ENCODE assay signal across 13 cellular contexts in genomic region chr9:7592321-7593319, GRCh38.
DNase-seq lines count a peak whose midpoint lies in the region; ATAC-seq, FAIRE-seq and TF ChIP-seq lines count a peak whose summit lies in the region.
"Had no signal": no experiment of that assay in that cellular context is flagged by ENCODE, and none has a peak within 500 bp of the region (broad histone marks: within the 10 kb centered on the region; RNA-seq: fewer than 3 reads in every experiment).

No MANE protein-coding gene starts in this region.

- no peaks in the 10 kb centered on the region for H3K36me3 Mint-ChIP-seq in activated CD4-positive, alpha-beta T cell treated with anti-CD3 and anti-CD28 coated beads, Interleukin-2, amount 10 ng/mL, durations not matched to agents 24 days and 14 days (ENCODE audit: low read depth)

- H3K4me3 ChIP-seq in DND-41 (ENCODE audit: low read depth in 1 of 2, low read length in 2 of 2) (no peak overlapping the region), LNCaP clone FGC (ENCODE audit: low read depth, low read length) (no peak overlapping the region), GM12878 (no peak overlapping the region), kidney epithelial cell (ENCODE audit: low read depth, low read length) (no peak overlapping the region), gastrocnemius medialis (no peak overlapping the region)

- DNase-seq in DND-41, result no peak
- no peak for DNase-seq in LNCaP clone FGC (ENCODE audit: low read depth)
- DNase-seq in GM12878 (ENCODE audit: low read depth, low spot score), result no peak
- DNase-seq in kidney epithelial cell (ENCODE audit: low read depth), result no peak
- no peak for DNase-seq in activated CD4-positive, alpha-beta T cell treated with anti-CD3 and anti-CD28 coated beads, Interleukin-2, amount 10 ng/mL, durations not matched to agents 24 days and 14 days
- no peak for DNase-seq in cerebellum (ENCODE audit: low spot score)
- no peak for DNase-seq in gastrocnemius medialis
- DNase-seq: activated CD4-positive, alpha-beta T cell treated with anti-CD3 and anti-CD28 coated beads, Interleukin-2, amount 50 U/mL, for 4 hours; cortex of kidney; NCI-H1694 treated with DMSO at 0.1 percent for 48 hours; NCI-H526 had no signal

- no peak overlapping the region for H3K4me3 Mint-ChIP-seq in activated CD4-positive, alpha-beta T cell treated with anti-CD3 and anti-CD28 coated beads, Interleukin-2, amount 10 ng/mL, durations not matched to agents 24 days and 14 days
- H3K4me3 Mint-ChIP-seq: T-helper 2 cell treated with Interferon-gamma antibody and Interleukin-4, amounts not matched to agents 5 μg/mL and 100 μg/mL, for 36 hours had no signal

- H3K9me3 ChIP-seq in DND-41 (ENCODE audit: insufficient read depth, low read length, severe bottlenecking) (peaks cover 4% of the 10 kb centered on the region), GM12878 (replicated peaks; ENCODE audit: control insufficient read depth, insufficient read depth, low read length) (no peaks in the 10 kb centered on the region), gastrocnemius medialis (no peaks in the 10 kb centered on the region)

- H3K9me3 Mint-ChIP-seq in activated CD4-positive, alpha-beta T cell treated with anti-CD3 and anti-CD28 coated beads, Interleukin-2, amount 10 ng/mL, durations not matched to agents 24 days and 14 days, result peaks cover 20% of the 10 kb centered on the region

- no peaks in the 10 kb centered on the region for H3K4me1 Mint-ChIP-seq in activated CD4-positive, alpha-beta T cell treated with anti-CD3 and anti-CD28 coated beads, Interleukin-2, amount 10 ng/mL, durations not matched to agents 24 days and 14 days

- H3K36me3 ChIP-seq in DND-41 (ENCODE audit: insufficient read depth, low read length) (no peaks in the 10 kb centered on the region), GM12878 (ENCODE audit: control insufficient read depth in 2 of 2, insufficient read depth in 2 of 2, low read length in 1 of 2) (no peaks in the 10 kb centered on the region), kidney epithelial cell (ENCODE audit: control insufficient read depth, insufficient read depth, low read length) (no peaks in the 10 kb centered on the region), gastrocnemius medialis (no peaks in the 10 kb centered on the region)

- H3K27ac ChIP-seq in DND-41 (ENCODE audit: low read length), result no peak overlapping the region
- no peak overlapping the region for H3K27ac ChIP-seq in GM12878 (ENCODE audit: control insufficient read depth, insufficient read depth)
- no peak overlapping the region for H3K27ac ChIP-seq in gastrocnemius medialis

- H3K79me2 ChIP-seq in DND-41 (ENCODE audit: insufficient read depth, low read length) (no peaks in the 10 kb centered on the region), GM12878 (ENCODE audit: control insufficient read depth, insufficient read depth, low read length) (no peaks in the 10 kb centered on the region)

- SMC1A ChIA-PET in GM12878 (lab: Charles Lee; ENCODE audit: uncharacterized antibody, unreplicated experiment), result no interaction called here

- TF ChIP-seq CTCF in DND-41 (IDR thresholded peaks at IDR 0.05; ENCODE audit: borderline replicate concordance, extremely low read depth, low read length, poor library complexity, severe bottlenecking), result peak; percentile 46
- 0 out of 2 replicates have a peak, but pooled peaks have one; percentile 15 for TF ChIP-seq CTCF in LNCaP clone FGC (IDR thresholded peaks at IDR 0.05; ENCODE audit: control insufficient read depth, extremely low read depth, insufficient read depth)
- 0 out of 6 replicates have a peak, but pooled peaks have one; percentile 11 to 13 (median 12) for TF ChIP-seq CTCF in GM12878 (IDR thresholded peaks at IDR 0.05 in 2 of 3, conservative IDR thresholded peaks at IDR 0.05 in 1 of 3; ENCODE audit: control insufficient read depth in 2 of 3, extremely low read depth in 1 of 3, insufficient read depth in 1 of 3, low read depth in 3 of 3, low read length in 3 of 3)
- TF ChIP-seq CTCF in kidney epithelial cell (IDR thresholded peaks at IDR 0.05; ENCODE audit: insufficient read depth, low read length, poor library complexity, severe bottlenecking), result peak; percentile 30
- TF ChIP-seq CTCF in gastrocnemius medialis (IDR thresholded peaks at IDR 0.05 in 4 of 5, conservative IDR thresholded peaks at IDR 0.05 in 1 of 5), result no peak

- ATAC-seq in DND-41 (ENCODE audit: insufficient read depth, low read depth) (0 out of 3 replicates have a peak, but pooled peaks have one; percentile 35), GM12878 (no peak), GM21423 (IDR thresholded peaks at IDR 0.05; ENCODE audit: unreplicated experiment) (no peak), gastrocnemius medialis (no peak)

- TF ChIP-seq POLR2A in GM12878 (IDR thresholded peaks at IDR 0.05; ENCODE audit: low read depth, low read length) (no peak), gastrocnemius medialis (IDR thresholded peaks at IDR 0.05) (no peak)

- POLR2A ChIA-PET in GM12878 (lab: Charles Lee), result no interaction called here

- intact Hi-C loops in GM12878 (cut with micrococcal nuclease; ENCODE audit: unreplicated experiment) (no loop called here), gastrocnemius medialis (cut with DNase I; ENCODE audit: low total_unique reads) (no loop called here)
- intact Hi-C loops in activated CD4-positive, alpha-beta T cell treated with anti-CD3 and anti-CD28 coated beads, Interleukin-2, amount 10 ng/mL, durations not matched to agents 24 days and 14 days (cut with micrococcal nuclease), result no loop called here

- CTCF ChIA-PET in GM12878 (lab: Yijun Ruan, JAX), result interaction anchor here (1.2 kb wide), 1 partner anchor 23 kb away, joined by 4 read pairs; no protein-coding TSS in a partner anchor

- no TSS peak for BruUV-seq in GM12878 (replicated peaks; lab: Mats Ljungman, UMichigan)

- TF ChIP-seq RAD21 in GM12878 (IDR thresholded peaks at IDR 0.05; ENCODE audit: insufficient read depth, low read depth, low read length), result no peak

- H2AFZ ChIP-seq in DND-41 (ENCODE audit: low read depth, low read length) (no peak overlapping the region), GM12878 (ENCODE audit: control insufficient read depth, low read depth, low read length) (no peak overlapping the region)

- H3K9ac ChIP-seq in DND-41 (ENCODE audit: low read depth, low read length) (no peak overlapping the region), GM12878 (ENCODE audit: control insufficient read depth, insufficient read depth, low read length) (no peak overlapping the region)

- TF ChIP-seq EP300 in GM12878 (IDR thresholded peaks at IDR 0.05; ENCODE audit: borderline replicate concordance in 1 of 2, control insufficient read depth in 1 of 2, low read depth in 2 of 2, low read length in 2 of 2), result no peak

- 0 out of 2 replicates have a peak, but pooled peaks cover 2% of the 10 kb centered on the region for H3K4me1 ChIP-seq in DND-41 (ENCODE audit: insufficient read depth, low read length)
- H3K4me1 ChIP-seq in GM12878 (ENCODE audit: control insufficient read depth, insufficient read depth, low read length), result no peaks in the 10 kb centered on the region
- no peaks in the 10 kb centered on the region for H3K4me1 ChIP-seq in gastrocnemius medialis

- in situ Hi-C loops in GM12878 (cut with MboI), result loop anchor here (25.0 kb wide), 1 partner anchor 245 kb away; no protein-coding TSS in a partner anchor
- in situ Hi-C loops in gastrocnemius medialis (cut with MboI; ENCODE audit: low sequenced_read_pairs in 4 of 4), result loop anchor here in 1 of 4 donors (25.0 kb wide), 1 partner anchor 95 kb away; no protein-coding TSS in a partner anchor

- RAD21 ChIA-PET in GM12878 (lab: Charles Lee; ENCODE audit: unreplicated experiment), result no interaction called here

- no peak for FAIRE-seq in GM12878 (lab: Jason Lieb, UNC)

- no peak overlapping the region for H3K27ac Mint-ChIP-seq in activated CD4-positive, alpha-beta T cell treated with anti-CD3 and anti-CD28 coated beads, Interleukin-2, amount 10 ng/mL, durations not matched to agents 24 days and 14 days
- H3K27ac Mint-ChIP-seq: T-helper 2 cell treated with Interferon-gamma antibody and Interleukin-4, amounts not matched to agents 5 μg/mL and 100 μg/mL, for 36 hours had no signal

- no peaks in the 10 kb centered on the region for H4K20me1 ChIP-seq in DND-41 (ENCODE audit: insufficient read depth, low read length)
- no peaks in the 10 kb centered on the region for H4K20me1 ChIP-seq in GM12878 (ENCODE audit: control insufficient read depth, insufficient read depth)

- 44% methylated on average over 10 of the region's 10 CpGs for WGBS in GM12878 (ENCODE audit: insufficient coverage, insufficient replicate concordance, low lambda C conversion rate, missing lambda C conversion rate)

- no peaks in the 10 kb centered on the region for H3K27me3 ChIP-seq in DND-41 (ENCODE audit: insufficient read depth, low read length, poor library complexity)
- no peaks in the 10 kb centered on the region for H3K27me3 ChIP-seq in GM12878 (replicated peaks in 1 of 2; ENCODE audit: control insufficient read depth in 2 of 2, insufficient read depth in 2 of 2, low read length in 1 of 2)
- no peaks in the 10 kb centered on the region for H3K27me3 ChIP-seq in kidney epithelial cell (ENCODE audit: control insufficient read depth, insufficient read depth, low read length)
- H3K27me3 ChIP-seq in gastrocnemius medialis, result no peaks in the 10 kb centered on the region

- H3K4me2 ChIP-seq in DND-41 (ENCODE audit: insufficient read depth, low read length) (no peak overlapping the region), GM12878 (ENCODE audit: control insufficient read depth, insufficient read depth) (no peak overlapping the region)

- H3K27me3 Mint-ChIP-seq in activated CD4-positive, alpha-beta T cell treated with anti-CD3 and anti-CD28 coated beads, Interleukin-2, amount 10 ng/mL, durations not matched to agents 24 days and 14 days, result peaks cover 4% of the 10 kb centered on the region

TF ChIP-seq in GM12878, 131 proteins besides CTCF, POLR2A, EP300 and RAD21 (continues in another document):
- TF ChIP-seq NFXL1 (IDR thresholded peaks at IDR 0.05; ENCODE audit: borderline replicate concordance) (no peak), SUZ12 (IDR thresholded peaks at IDR 0.05; ENCODE audit: unreplicated experiment) (no peak)

Comparison
In these comparisons a context has a peak if more than half of its experiments do, and no peak if none do; other contexts are left out.
1. CTCF ChIP-seq: peak in DND-41 (single experiment), LNCaP clone FGC (single experiment), GM12878 (3 of 3) and kidney epithelial cell (single experiment); none in gastrocnemius medialis (0 of 5).